ENCODE assay signal across 7 cellular contexts in genomic region chr20:46757754-46758678, GRCh38. TPM values are rescaled to one million over a fixed set of nuclear protein-coding genes. Genes with fewer than 3 reads are reported as not detected.
A peak's percentile ranks its signal among the peaks of the same experiment; 100 is the strongest.
DNase-seq lines count a peak whose midpoint lies in the region; ATAC-seq, FAIRE-seq and TF ChIP-seq lines count a peak whose summit lies in the region.

No MANE protein-coding gene starts in this region.

- no peak for TF ChIP-seq POLR2A in GM12892 (IDR thresholded peaks at IDR 0.05; ENCODE audit: low read depth, low read length)

- peak; percentile 59 for DNase-seq in GM12892 (ENCODE audit: insufficient read length)
- DNase-seq in NCI-H1694 (lab: John Stamatoyannopoulos, UW): peak; percentile 40
- peak; percentile 44 for DNase-seq in T1000 (lab: John Stamatoyannopoulos, UW)
- DNase-seq in islet precursor cell: peak; percentile 66
- DNase-seq in stimulated activated CD4-positive, alpha-beta T cell treated with anti-CD3 and anti-CD28 coated beads, Interleukin-2, amount 100 ng/mL, for 4 hours (ENCODE audit: low read depth): peak; percentile 33

- FAIRE-seq in GM12892 (lab: Jason Lieb, UNC): peak; percentile 74

- no peak for ATAC-seq in HG02610 (IDR thresholded peaks at IDR 0.05; ENCODE audit: unreplicated experiment)

- peaks cover 14% of the 10 kb centered on the region for H3K4me1 Mint-ChIP-seq in brain

- TF ChIP-seq CTCF in brain (conservative IDR thresholded peaks at IDR 0.05): peak; percentile 95 to 99

- no peaks in the 10 kb centered on the region for H3K36me3 Mint-ChIP-seq in brain

- H3K9me3 Mint-ChIP-seq in brain: peaks cover 0 to 6% (median 0%) of the 10 kb centered on the region in 5 experiments

- peak overlapping the region in 3 of 5 experiments; percentile 2 to 83 (median 49) for H3K27ac Mint-ChIP-seq in brain

- peaks cover 6% of the 10 kb centered on the region for H3K27me3 Mint-ChIP-seq in brain

- no peak overlapping the region for H3K4me3 Mint-ChIP-seq in brain

RNA-seq across cellular contexts. Expression of gene SLC2A10, which starts 48.6 kb away (rescaled TPM):
- not detected for polyA plus RNA-seq in GM12892 (2012; ENCODE audit: missing spikeins)
- polyA plus RNA-seq in brain (ENCODE audit: insufficient read depth, low read depth, low replicate concordance): 1.1 TPM
